ENCODE assay signal across 1 cellular context in the genomic region with DNA sequence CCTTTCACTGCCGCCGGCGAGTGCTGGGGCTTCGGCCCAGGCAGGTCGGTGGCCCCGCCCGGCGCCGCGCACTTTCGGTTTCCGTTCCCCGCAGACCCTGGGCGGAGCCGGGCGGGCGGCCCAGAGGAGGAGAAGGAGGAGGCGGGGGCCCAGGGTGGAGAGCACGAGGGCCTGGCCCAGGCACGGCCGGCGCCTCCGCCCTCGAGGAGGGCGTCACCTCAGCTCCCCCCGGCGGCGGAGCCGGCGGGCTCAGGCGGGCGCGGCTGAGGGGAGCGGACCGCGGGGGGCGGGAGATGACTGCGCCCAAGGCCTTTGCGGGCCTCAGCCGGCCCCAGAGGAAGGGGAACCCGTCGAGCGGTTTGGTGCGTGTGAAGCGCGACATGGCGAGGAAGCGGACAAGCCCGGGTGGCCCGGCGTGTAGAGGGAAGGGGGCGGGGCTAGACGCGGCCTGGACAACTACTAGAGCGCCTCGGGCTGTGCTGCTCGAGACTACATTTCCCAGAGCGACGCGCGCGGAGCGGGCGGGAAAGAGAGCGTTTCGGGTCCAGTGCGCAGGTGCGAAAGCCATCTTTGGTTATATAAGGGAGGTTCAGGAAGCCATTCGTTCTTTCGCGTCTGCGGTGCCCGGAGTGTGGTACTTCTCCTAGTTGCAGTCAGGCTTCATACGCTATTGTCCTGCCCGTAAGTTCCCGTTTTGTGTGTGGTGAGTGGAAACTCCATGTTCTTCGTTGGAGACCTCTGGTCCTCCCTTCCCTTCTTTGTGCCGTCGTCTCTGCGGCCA.
TF ChIP-seq lines count a peak whose summit lies in the region.

A gene (minus strand): TSS at position 22 of the 781 bp plus-strand sequence. CDS start 2,218 bp downstream, outside the sequence.

TF ChIP-seq in K562, 482 proteins besides CTCF, POLR2A, EP300 and RAD21 (continued from another document and continues in another):
- TF ChIP-seq SMARCB1 (IDR thresholded peaks at IDR 0.05; ENCODE audit: insufficient read length, low read depth), result no peak
- TF ChIP-seq TCF3 (CRISPR knock-in tag; IDR thresholded peaks at IDR 0.05), result peak; percentile 31; the same call in 1 of the 2 replicates
- no peak for TF ChIP-seq SMAD3 (CRISPR knock-in tag; conservative IDR thresholded peaks at IDR 0.05)
- TF ChIP-seq ZKSCAN3 (CRISPR knock-in tag; IDR thresholded peaks at IDR 0.05), result no peak
- no peak for TF ChIP-seq ZNF785 (CRISPR knock-in tag; IDR thresholded peaks at IDR 0.05)
- TF ChIP-seq LEF1 (IDR thresholded peaks at IDR 0.05), result no peak; the same call in 1 of the 2 replicates
- TF ChIP-seq FOXA3 (CRISPR knock-in tag; conservative IDR thresholded peaks at IDR 0.05 in 1 of 2, IDR thresholded peaks at IDR 0.05 in 1 of 2), result no peak
- no peak for TF ChIP-seq ZNF79 (CRISPR knock-in tag; IDR thresholded peaks at IDR 0.05; ENCODE audit: low read depth)
- TF ChIP-seq ZNF717 (CRISPR knock-in tag; IDR thresholded peaks at IDR 0.05), result no peak
- TF ChIP-seq PTRF (tag; IDR thresholded peaks at IDR 0.05), result no peak
- TF ChIP-seq, protein P1, sequence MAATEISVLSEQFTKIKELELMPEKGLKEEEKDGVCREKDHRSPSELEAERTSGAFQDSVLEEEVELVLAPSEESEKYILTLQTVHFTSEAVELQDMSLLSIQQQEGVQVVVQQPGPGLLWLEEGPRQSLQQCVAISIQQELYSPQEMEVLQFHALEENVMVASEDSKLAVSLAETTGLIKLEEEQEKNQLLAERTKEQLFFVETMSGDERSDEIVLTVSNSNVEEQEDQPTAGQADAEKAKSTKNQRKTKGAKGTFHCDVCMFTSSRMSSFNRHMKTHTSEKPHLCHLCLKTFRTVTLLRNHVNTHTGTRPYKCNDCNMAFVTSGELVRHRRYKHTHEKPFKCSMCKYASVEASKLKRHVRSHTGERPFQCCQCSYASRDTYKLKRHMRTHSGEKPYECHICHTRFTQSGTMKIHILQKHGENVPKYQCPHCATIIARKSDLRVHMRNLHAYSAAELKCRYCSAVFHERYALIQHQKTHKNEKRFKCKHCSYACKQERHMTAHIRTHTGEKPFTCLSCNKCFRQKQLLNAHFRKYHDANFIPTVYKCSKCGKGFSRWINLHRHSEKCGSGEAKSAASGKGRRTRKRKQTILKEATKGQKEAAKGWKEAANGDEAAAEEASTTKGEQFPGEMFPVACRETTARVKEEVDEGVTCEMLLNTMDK (IDR thresholded peaks at IDR 0.05; ENCODE audit: borderline replicate concordance, insufficient read depth, low read depth, low read length, poor library complexity, severe bottlenecking), result no peak
- no peak for TF ChIP-seq NCOA6 (IDR thresholded peaks at IDR 0.05)
- no peak for TF ChIP-seq KLF16 (IDR thresholded peaks at IDR 0.05)
- TF ChIP-seq, protein P2, sequence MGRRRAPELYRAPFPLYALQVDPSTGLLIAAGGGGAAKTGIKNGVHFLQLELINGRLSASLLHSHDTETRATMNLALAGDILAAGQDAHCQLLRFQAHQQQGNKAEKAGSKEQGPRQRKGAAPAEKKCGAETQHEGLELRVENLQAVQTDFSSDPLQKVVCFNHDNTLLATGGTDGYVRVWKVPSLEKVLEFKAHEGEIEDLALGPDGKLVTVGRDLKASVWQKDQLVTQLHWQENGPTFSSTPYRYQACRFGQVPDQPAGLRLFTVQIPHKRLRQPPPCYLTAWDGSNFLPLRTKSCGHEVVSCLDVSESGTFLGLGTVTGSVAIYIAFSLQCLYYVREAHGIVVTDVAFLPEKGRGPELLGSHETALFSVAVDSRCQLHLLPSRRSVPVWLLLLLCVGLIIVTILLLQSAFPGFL (CRISPR knock-in tag; IDR thresholded peaks at IDR 0.05), result no peak
- TF ChIP-seq TEAD4 (IDR thresholded peaks at IDR 0.05; ENCODE audit: low read length), result peak; percentile 28; the same call in 1 of the 2 replicates
- TF ChIP-seq TEAD4 (CRISPR knock-in tag; IDR thresholded peaks at IDR 0.05; ENCODE audit: borderline replicate concordance), result no peak
- peak; percentile 95 for TF ChIP-seq MBD2 (IDR thresholded peaks at IDR 0.05; ENCODE audit: borderline replicate concordance, low read depth)
- peak; percentile 98 for TF ChIP-seq MTA3 (IDR thresholded peaks at IDR 0.05; ENCODE audit: borderline replicate concordance)
- TF ChIP-seq, protein P3, sequence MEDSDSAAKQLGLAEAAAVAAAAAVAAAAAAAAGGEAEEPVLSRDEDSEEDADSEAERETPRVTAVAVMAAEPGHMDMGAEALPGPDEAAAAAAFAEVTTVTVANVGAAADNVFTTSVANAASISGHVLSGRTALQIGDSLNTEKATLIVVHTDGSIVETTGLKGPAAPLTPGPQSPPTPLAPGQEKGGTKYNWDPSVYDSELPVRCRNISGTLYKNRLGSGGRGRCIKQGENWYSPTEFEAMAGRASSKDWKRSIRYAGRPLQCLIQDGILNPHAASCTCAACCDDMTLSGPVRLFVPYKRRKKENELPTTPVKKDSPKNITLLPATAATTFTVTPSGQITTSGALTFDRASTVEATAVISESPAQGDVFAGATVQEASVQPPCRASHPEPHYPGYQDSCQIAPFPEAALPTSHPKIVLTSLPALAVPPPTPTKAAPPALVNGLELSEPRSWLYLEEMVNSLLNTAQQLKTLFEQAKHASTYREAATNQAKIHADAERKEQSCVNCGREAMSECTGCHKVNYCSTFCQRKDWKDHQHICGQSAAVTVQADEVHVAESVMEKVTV (CRISPR knock-in tag; IDR thresholded peaks at IDR 0.05), result no peak
- TF ChIP-seq BACH1 (tag; IDR thresholded peaks at IDR 0.05), result peak; percentile 45; the same call in 1 of the 2 replicates
- TF ChIP-seq KDM5B (IDR thresholded peaks at IDR 0.05; ENCODE audit: insufficient replicate concordance, low read depth, low read length), result peak; percentile 100
- TF ChIP-seq DPF2 (IDR thresholded peaks at IDR 0.05), result peak; percentile 27; the same call in 1 of the 2 replicates
- TF ChIP-seq ATF7 (IDR thresholded peaks at IDR 0.05), result peak; percentile 88
- TF ChIP-seq CREBBP (IDR thresholded peaks at IDR 0.05; ENCODE audit: low read depth, low read length), result no peak
- TF ChIP-seq, protein P4, sequence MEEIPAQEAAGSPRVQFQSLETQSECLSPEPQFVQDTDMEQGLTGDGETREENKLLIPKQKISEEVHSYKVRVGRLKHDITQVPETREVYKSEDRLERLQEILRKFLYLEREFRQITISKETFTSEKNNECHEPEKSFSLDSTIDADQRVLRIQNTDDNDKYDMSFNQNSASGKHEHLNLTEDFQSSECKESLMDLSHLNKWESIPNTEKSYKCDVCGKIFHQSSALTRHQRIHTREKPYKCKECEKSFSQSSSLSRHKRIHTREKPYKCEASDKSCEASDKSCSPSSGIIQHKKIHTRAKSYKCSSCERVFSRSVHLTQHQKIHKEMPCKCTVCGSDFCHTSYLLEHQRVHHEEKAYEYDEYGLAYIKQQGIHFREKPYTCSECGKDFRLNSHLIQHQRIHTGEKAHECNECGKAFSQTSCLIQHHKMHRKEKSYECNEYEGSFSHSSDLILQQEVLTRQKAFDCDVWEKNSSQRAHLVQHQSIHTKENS (CRISPR knock-in tag; IDR thresholded peaks at IDR 0.05), result no peak
- peak; percentile 65; the same call in 1 of the 2 replicates for TF ChIP-seq MYNN (IDR thresholded peaks at IDR 0.05)
- TF ChIP-seq MYNN (CRISPR knock-in tag; IDR thresholded peaks at IDR 0.05), result no peak
- peak; percentile 89 for TF ChIP-seq NELFE (IDR thresholded peaks at IDR 0.05; ENCODE audit: insufficient read depth, insufficient read length)
- TF ChIP-seq, protein P5, sequence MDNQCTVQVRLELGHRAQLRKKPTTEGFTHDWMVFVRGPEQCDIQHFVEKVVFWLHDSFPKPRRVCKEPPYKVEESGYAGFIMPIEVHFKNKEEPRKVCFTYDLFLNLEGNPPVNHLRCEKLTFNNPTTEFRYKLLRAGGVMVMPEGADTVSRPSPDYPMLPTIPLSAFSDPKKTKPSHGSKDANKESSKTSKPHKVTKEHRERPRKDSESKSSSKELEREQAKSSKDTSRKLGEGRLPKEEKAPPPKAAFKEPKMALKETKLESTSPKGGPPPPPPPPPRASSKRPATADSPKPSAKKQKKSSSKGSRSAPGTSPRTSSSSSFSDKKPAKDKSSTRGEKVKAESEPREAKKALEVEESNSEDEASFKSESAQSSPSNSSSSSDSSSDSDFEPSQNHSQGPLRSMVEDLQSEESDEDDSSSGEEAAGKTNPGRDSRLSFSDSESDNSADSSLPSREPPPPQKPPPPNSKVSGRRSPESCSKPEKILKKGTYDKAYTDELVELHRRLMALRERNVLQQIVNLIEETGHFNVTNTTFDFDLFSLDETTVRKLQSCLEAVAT (IDR thresholded peaks at IDR 0.05), result peak; percentile 96 to 97
- TF ChIP-seq, protein P6, sequence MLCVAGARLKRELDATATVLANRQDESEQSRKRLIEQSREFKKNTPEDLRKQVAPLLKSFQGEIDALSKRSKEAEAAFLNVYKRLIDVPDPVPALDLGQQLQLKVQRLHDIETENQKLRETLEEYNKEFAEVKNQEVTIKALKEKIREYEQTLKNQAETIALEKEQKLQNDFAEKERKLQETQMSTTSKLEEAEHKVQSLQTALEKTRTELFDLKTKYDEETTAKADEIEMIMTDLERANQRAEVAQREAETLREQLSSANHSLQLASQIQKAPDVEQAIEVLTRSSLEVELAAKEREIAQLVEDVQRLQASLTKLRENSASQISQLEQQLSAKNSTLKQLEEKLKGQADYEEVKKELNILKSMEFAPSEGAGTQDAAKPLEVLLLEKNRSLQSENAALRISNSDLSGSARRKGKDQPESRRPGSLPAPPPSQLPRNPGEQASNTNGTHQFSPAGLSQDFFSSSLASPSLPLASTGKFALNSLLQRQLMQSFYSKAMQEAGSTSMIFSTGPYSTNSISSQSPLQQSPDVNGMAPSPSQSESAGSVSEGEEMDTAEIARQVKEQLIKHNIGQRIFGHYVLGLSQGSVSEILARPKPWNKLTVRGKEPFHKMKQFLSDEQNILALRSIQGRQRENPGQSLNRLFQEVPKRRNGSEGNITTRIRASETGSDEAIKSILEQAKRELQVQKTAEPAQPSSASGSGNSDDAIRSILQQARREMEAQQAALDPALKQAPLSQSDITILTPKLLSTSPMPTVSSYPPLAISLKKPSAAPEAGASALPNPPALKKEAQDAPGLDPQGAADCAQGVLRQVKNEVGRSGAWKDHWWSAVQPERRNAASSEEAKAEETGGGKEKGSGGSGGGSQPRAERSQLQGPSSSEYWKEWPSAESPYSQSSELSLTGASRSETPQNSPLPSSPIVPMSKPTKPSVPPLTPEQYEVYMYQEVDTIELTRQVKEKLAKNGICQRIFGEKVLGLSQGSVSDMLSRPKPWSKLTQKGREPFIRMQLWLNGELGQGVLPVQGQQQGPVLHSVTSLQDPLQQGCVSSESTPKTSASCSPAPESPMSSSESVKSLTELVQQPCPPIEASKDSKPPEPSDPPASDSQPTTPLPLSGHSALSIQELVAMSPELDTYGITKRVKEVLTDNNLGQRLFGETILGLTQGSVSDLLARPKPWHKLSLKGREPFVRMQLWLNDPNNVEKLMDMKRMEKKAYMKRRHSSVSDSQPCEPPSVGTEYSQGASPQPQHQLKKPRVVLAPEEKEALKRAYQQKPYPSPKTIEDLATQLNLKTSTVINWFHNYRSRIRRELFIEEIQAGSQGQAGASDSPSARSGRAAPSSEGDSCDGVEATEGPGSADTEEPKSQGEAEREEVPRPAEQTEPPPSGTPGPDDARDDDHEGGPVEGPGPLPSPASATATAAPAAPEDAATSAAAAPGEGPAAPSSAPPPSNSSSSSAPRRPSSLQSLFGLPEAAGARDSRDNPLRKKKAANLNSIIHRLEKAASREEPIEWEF (CRISPR knock-in tag; IDR thresholded peaks at IDR 0.05), result no peak
- no peak for TF ChIP-seq HEY1 (CRISPR knock-in tag; IDR thresholded peaks at IDR 0.05; ENCODE audit: borderline replicate concordance)
- TF ChIP-seq, protein P7, sequence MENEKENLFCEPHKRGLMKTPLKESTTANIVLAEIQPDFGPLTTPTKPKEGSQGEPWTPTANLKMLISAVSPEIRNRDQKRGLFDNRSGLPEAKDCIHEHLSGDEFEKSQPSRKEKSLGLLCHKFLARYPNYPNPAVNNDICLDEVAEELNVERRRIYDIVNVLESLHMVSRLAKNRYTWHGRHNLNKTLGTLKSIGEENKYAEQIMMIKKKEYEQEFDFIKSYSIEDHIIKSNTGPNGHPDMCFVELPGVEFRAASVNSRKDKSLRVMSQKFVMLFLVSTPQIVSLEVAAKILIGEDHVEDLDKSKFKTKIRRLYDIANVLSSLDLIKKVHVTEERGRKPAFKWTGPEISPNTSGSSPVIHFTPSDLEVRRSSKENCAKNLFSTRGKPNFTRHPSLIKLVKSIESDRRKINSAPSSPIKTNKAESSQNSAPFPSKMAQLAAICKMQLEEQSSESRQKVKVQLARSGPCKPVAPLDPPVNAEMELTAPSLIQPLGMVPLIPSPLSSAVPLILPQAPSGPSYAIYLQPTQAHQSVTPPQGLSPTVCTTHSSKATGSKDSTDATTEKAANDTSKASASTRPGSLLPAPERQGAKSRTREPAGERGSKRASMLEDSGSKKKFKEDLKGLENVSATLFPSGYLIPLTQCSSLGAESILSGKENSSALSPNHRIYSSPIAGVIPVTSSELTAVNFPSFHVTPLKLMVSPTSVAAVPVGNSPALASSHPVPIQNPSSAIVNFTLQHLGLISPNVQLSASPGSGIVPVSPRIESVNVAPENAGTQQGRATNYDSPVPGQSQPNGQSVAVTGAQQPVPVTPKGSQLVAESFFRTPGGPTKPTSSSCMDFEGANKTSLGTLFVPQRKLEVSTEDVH (IDR thresholded peaks at IDR 0.05; ENCODE audit: low read depth, partially characterized antibody), result peak; percentile 89
- TF ChIP-seq MCM5 (IDR thresholded peaks at IDR 0.05; ENCODE audit: low read depth), result no peak
- no peak for TF ChIP-seq ZNF146 (CRISPR knock-in tag; IDR thresholded peaks at IDR 0.05; ENCODE audit: unreplicated experiment)
- peak; percentile 67 for TF ChIP-seq NEUROD1 (IDR thresholded peaks at IDR 0.05; ENCODE audit: borderline replicate concordance, low read depth, low read length, partially characterized antibody)
- no peak for TF ChIP-seq ZNF354B (CRISPR knock-in tag; IDR thresholded peaks at IDR 0.05)
- TF ChIP-seq, protein P8, sequence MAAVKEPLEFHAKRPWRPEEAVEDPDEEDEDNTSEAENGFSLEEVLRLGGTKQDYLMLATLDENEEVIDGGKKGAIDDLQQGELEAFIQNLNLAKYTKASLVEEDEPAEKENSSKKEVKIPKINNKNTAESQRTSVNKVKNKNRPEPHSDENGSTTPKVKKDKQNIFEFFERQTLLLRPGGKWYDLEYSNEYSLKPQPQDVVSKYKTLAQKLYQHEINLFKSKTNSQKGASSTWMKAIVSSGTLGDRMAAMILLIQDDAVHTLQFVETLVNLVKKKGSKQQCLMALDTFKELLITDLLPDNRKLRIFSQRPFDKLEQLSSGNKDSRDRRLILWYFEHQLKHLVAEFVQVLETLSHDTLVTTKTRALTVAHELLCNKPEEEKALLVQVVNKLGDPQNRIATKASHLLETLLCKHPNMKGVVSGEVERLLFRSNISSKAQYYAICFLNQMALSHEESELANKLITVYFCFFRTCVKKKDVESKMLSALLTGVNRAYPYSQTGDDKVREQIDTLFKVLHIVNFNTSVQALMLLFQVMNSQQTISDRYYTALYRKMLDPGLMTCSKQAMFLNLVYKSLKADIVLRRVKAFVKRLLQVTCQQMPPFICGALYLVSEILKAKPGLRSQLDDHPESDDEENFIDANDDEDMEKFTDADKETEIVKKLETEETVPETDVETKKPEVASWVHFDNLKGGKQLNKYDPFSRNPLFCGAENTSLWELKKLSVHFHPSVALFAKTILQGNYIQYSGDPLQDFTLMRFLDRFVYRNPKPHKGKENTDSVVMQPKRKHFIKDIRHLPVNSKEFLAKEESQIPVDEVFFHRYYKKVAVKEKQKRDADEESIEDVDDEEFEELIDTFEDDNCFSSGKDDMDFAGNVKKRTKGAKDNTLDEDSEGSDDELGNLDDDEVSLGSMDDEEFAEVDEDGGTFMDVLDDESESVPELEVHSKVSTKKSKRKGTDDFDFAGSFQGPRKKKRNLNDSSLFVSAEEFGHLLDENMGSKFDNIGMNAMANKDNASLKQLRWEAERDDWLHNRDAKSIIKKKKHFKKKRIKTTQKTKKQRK (IDR thresholded peaks at IDR 0.05; ENCODE audit: borderline replicate concordance, low read depth, low read length), result no peak
- no peak for TF ChIP-seq ZNF76 (CRISPR knock-in tag; IDR thresholded peaks at IDR 0.05; ENCODE audit: borderline replicate concordance)
